1 cellular context compared by ENCODE assay signal in the genomic region with DNA sequence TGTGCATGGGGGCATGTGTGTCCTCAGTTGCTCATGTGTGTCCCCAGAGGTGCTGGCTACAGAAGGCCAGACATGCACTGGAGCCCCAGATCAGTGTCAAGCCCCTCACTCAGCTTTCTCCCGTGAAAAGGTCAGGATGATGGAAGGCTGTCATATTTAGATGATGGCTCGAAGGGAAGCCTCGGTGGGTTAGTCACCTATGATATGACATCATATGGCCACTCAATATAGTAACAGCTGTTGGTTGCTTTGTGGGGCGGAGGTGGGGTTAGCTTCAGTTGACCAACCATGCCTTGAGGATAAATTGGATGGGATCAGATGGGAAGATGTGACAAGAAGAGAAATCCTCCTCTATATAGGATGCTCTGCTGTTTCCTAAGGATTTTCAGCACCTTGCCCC.
TF ChIP-seq lines count a peak whose summit lies in the region.

No MANE protein-coding gene starts in this region.

TF ChIP-seq in IMR-90, 13 proteins besides CTCF, POLR2A, EP300 and RAD21:
- TF ChIP-seq, protein P1, sequence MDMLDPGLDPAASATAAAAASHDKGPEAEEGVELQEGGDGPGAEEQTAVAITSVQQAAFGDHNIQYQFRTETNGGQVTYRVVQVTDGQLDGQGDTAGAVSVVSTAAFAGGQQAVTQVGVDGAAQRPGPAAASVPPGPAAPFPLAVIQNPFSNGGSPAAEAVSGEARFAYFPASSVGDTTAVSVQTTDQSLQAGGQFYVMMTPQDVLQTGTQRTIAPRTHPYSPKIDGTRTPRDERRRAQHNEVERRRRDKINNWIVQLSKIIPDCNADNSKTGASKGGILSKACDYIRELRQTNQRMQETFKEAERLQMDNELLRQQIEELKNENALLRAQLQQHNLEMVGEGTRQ (IDR thresholded peaks at IDR 0.05; ENCODE audit: low read depth, low read length) = no peak
- no peak for TF ChIP-seq RCOR1 (IDR thresholded peaks at IDR 0.05; ENCODE audit: insufficient replicate concordance, low read length)
- TF ChIP-seq MAZ (IDR thresholded peaks at IDR 0.05; ENCODE audit: borderline replicate concordance, low read depth, low read length) = no peak
- TF ChIP-seq RFX5 (IDR thresholded peaks at IDR 0.05; ENCODE audit: low read depth, low read length) = no peak
- no peak for TF ChIP-seq CHD1 (IDR thresholded peaks at IDR 0.05; ENCODE audit: low read depth, low read length)
- no peak for TF ChIP-seq MXI1 (IDR thresholded peaks at IDR 0.05; ENCODE audit: borderline replicate concordance, low read depth, low read length)
- TF ChIP-seq, protein P2, sequence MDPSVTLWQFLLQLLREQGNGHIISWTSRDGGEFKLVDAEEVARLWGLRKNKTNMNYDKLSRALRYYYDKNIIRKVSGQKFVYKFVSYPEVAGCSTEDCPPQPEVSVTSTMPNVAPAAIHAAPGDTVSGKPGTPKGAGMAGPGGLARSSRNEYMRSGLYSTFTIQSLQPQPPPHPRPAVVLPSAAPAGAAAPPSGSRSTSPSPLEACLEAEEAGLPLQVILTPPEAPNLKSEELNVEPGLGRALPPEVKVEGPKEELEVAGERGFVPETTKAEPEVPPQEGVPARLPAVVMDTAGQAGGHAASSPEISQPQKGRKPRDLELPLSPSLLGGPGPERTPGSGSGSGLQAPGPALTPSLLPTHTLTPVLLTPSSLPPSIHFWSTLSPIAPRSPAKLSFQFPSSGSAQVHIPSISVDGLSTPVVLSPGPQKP (IDR thresholded peaks at IDR 0.05; ENCODE audit: borderline replicate concordance, low read depth, low read length) = no peak
- no peak for TF ChIP-seq CEBPB (IDR thresholded peaks at IDR 0.05; ENCODE audit: low read depth, low read length)
- TF ChIP-seq MAFK (IDR thresholded peaks at IDR 0.05; ENCODE audit: low read depth, low read length) = no peak
- TF ChIP-seq SMC3 (IDR thresholded peaks at IDR 0.05; ENCODE audit: low read depth, low read length) = no peak
- no peak for TF ChIP-seq BHLHE40 (IDR thresholded peaks at IDR 0.05; ENCODE audit: low read depth, low read length)
- TF ChIP-seq FOS (IDR thresholded peaks at IDR 0.05; ENCODE audit: low read depth, low read length) = no peak
- TF ChIP-seq NFE2L2 (IDR thresholded peaks at IDR 0.05; ENCODE audit: low read depth, low read length) = no peak
